In genomic region chr6:126976263-126976797, GRCh38 we compare ENCODE assay signal across 22 cellular contexts.
DNase-seq lines count a peak whose midpoint lies in the region; ATAC-seq, FAIRE-seq and TF ChIP-seq lines count a peak whose summit lies in the region.
"Had no signal": no experiment of that assay in that cellular context is flagged by ENCODE, and none has a peak within 500 bp of the region (broad histone marks: within the 10 kb centered on the region; RNA-seq: fewer than 3 reads in every experiment).

No MANE protein-coding gene starts in this region.

- TF ChIP-seq EP300 in H1 (IDR thresholded peaks at IDR 0.05; ENCODE audit: borderline replicate concordance in 1 of 2, low read depth in 2 of 2, low read length in 2 of 2): no peak

- H3K36me3 Mint-ChIP-seq in Caco-2 (ENCODE audit: insufficient read depth, unreplicated experiment): no peaks in the 10 kb centered on the region
- H3K36me3 Mint-ChIP-seq in nephron (ENCODE audit: low read depth): peaks cover 9% of the 10 kb centered on the region
- H3K36me3 Mint-ChIP-seq: IgD-negative memory B cell had no signal

- no TSS peak for BruUV-seq in Caco-2 (replicated peaks; lab: Mats Ljungman, UMichigan)

- no peak overlapping the region for H2BK15ac ChIP-seq in H1 (ENCODE audit: low read length)

- H3K27me3 Mint-ChIP-seq in Caco-2 (ENCODE audit: insufficient read depth, unreplicated experiment) (no peaks in the 10 kb centered on the region), nephron (ENCODE audit: low read depth) (no peaks in the 10 kb centered on the region)
- H3K27me3 Mint-ChIP-seq: IgD-negative memory B cell had no signal

- POLR2A ChIA-PET in Caco-2 (lab: Charles Lee): no interaction called here
- POLR2A ChIA-PET in H1 (lab: Charles Lee; ENCODE audit: partially characterized antibody): interaction anchor here (0.7 kb wide), 1 partner anchor 543 kb away, joined by 3 read pairs; the partner anchor contains the start of gene MTCL3

- no peak for TF ChIP-seq POLR2A in H1 (IDR thresholded peaks at IDR 0.05; ENCODE audit: control extremely low read depth in 1 of 2, low read depth in 2 of 2, low read length in 2 of 2)

- no peak overlapping the region for H2BK20ac ChIP-seq in H1 (ENCODE audit: low read length)

- H3K27ac Mint-ChIP-seq in Caco-2 (ENCODE audit: unreplicated experiment): peak overlapping the region; percentile 29
- H3K27ac Mint-ChIP-seq in nephron: peak overlapping the region; percentile 10 to 49 (median 17)
- H3K27ac Mint-ChIP-seq: IgD-negative memory B cell had no signal

- H3K27ac ChIP-seq in H1 (ENCODE audit: low read depth, low read length): no peak overlapping the region
- H3K27ac ChIP-seq: GM23248, HL-60, KMS-11 had no signal

- DNase-seq in Caco-2 (no peak), NCI-H69 (lab: John Stamatoyannopoulos, UW) (peak; percentile 72), H1 (ENCODE audit: low read depth in 1 of 2, low spot score in 2 of 2) (no peak)
- DNase-seq: DMS153, GM23248, HCEC 1CT, MM.1S, NCI-H2029, NCI-H2227 treated with DMSO at 0.1 percent for 48 hours, NCI-H526 treated with DMSO at 0.1 percent for 48 hours, SIG-M5, SK-N-SH, SW 1271 had no signal

- TF ChIP-seq RAD21 in H1 (IDR thresholded peaks at IDR 0.05 in 1 of 2, conservative IDR thresholded peaks at IDR 0.05 in 1 of 2; ENCODE audit: low read depth in 2 of 2, low read length in 2 of 2): no peak

- H3K4ac ChIP-seq in H1 (replicated peaks; ENCODE audit: insufficient read length, low read depth, low read length): no peak overlapping the region

- no peak overlapping the region for H3K18ac ChIP-seq in H1 (ENCODE audit: extremely low read depth, low read length)

- H2BK120ac ChIP-seq in H1 (replicated peaks; ENCODE audit: low read depth, low read length): no peak overlapping the region

- no peaks in the 10 kb centered on the region for H3K79me2 ChIP-seq in H1 (ENCODE audit: control insufficient read depth in 1 of 2, insufficient read depth in 2 of 2, low read length in 2 of 2)

- H3K4me1 ChIP-seq in Caco-2 (peaks cover 18% of the 10 kb centered on the region), H1 (replicated peaks in 1 of 4; ENCODE audit: control insufficient read depth in 3 of 4, insufficient read depth in 4 of 4, low read length in 3 of 4) (peaks cover 0 to 4% (median 0%) of the 10 kb centered on the region in 4 experiments; a peak in 1 of 7 replicates)

- H4K20me1 ChIP-seq in H1 (replicated peaks in 1 of 2; ENCODE audit: control insufficient read depth in 1 of 2, insufficient read depth in 2 of 2, low read length in 2 of 2): no peaks in the 10 kb centered on the region

- no peak overlapping the region for H4K8ac ChIP-seq in H1 (ENCODE audit: extremely low read depth, insufficient read depth, low read length)

- ATAC-seq in GM18511 (IDR thresholded peaks at IDR 0.05; ENCODE audit: unreplicated experiment) (no peak), GM18519 (IDR thresholded peaks at IDR 0.05; ENCODE audit: low FRiP score, unreplicated experiment) (no peak), HG02973 (IDR thresholded peaks at IDR 0.05; ENCODE audit: unreplicated experiment) (no peak), HG02610 (IDR thresholded peaks at IDR 0.05; ENCODE audit: unreplicated experiment) (no peak)
- ATAC-seq: Panc1 had no signal

- H4K5ac ChIP-seq in H1 (ENCODE audit: insufficient read length, low read depth, low read length): no peak overlapping the region

- H3K9me3 Mint-ChIP-seq in Caco-2 (ENCODE audit: unreplicated experiment) (peaks cover 11% of the 10 kb centered on the region), nephron (peaks cover 9% of the 10 kb centered on the region)
- H3K9me3 Mint-ChIP-seq: IgD-negative memory B cell had no signal

- CTCF ChIA-PET in Caco-2 (lab: Charles Lee): interaction anchor here (1.4 to 1.7 kb wide), 2 partner anchors 47 to 172 kb away, joined by 3 read pairs; no protein-coding TSS in a partner anchor
- CTCF ChIA-PET in H1 (lab: Charles Lee; ENCODE audit: partially characterized antibody): interaction anchor here (0.7 to 1.6 kb wide), 4 partner anchors 9 to 173 kb away, joined by 3 to 4 read pairs (median 3); no protein-coding TSS in a partner anchor

- H3K4me3 Mint-ChIP-seq in Caco-2 (ENCODE audit: unreplicated experiment) (peak overlapping the region; percentile 44), nephron (no peak overlapping the region)
- H3K4me3 Mint-ChIP-seq: IgD-negative memory B cell had no signal

- H3K9ac ChIP-seq in H1 (replicated peaks in 1 of 4; ENCODE audit: extremely low read depth in 1 of 4, low read depth in 3 of 4, low read length in 3 of 4): no peak overlapping the region
- H3K9ac ChIP-seq: GM23248, KMS-11, SK-N-SH had no signal

- TF ChIP-seq CTCF in Caco-2 (IDR thresholded peaks at IDR 0.05; ENCODE audit: insufficient read depth in 1 of 2, low read depth in 1 of 2, low read length in 1 of 2, severe bottlenecking in 1 of 2, unreplicated experiment in 1 of 2): no peak
- TF ChIP-seq CTCF in H1 (IDR thresholded peaks at IDR 0.05; ENCODE audit: control extremely low read depth in 1 of 3, insufficient read depth in 1 of 3, low read depth in 1 of 3, low read length in 3 of 3): no peak
- TF ChIP-seq CTCF in nephron (IDR thresholded peaks at IDR 0.05; ENCODE audit: unreplicated experiment in 3 of 3): no peak

- 86% methylated on average over 2 of the region's 2 CpGs; no CpG with 5 or more reads in 1 of the 2 experiments for WGBS in H1 (ENCODE audit: extremely low coverage in 1 of 2, insufficient coverage in 1 of 2, insufficient read length in 1 of 2, insufficient replicate concordance in 2 of 2, low coverage in 1 of 2, low lambda C conversion rate in 2 of 2, missing lambda C conversion rate in 1 of 2), 2 experiments

- no peak overlapping the region for H3K14ac ChIP-seq in H1 (ENCODE audit: insufficient read length)

- H3K36me3 ChIP-seq in Caco-2 (ENCODE audit: control insufficient read depth, insufficient read depth, low read length) (no peaks in the 10 kb centered on the region), H1 (ENCODE audit: control insufficient read depth in 2 of 4, insufficient read depth in 4 of 4, low read length in 3 of 4) (no peaks in the 10 kb centered on the region)

- H3K56ac ChIP-seq in H1 (replicated peaks; ENCODE audit: insufficient read length, low read depth, low read length): no peak overlapping the region

- no peak overlapping the region for H2BK5ac ChIP-seq in H1 (ENCODE audit: low read depth, low read length)

- no peak overlapping the region for H3K23ac ChIP-seq in H1 (ENCODE audit: insufficient read length)

- no peak overlapping the region for H2BK12ac ChIP-seq in H1 (ENCODE audit: low read depth, low read length)

- H3K9me3 ChIP-seq in Caco-2: peaks cover 10% of the 10 kb centered on the region; the same call in 1 of the 2 replicates
- no peaks in the 10 kb centered on the region for H3K9me3 ChIP-seq in H1 (ENCODE audit: insufficient read depth in 2 of 2, low read depth in 1 of 2, low read length in 1 of 2)
- H3K9me3 ChIP-seq: SK-N-SH had no signal

- H3K27me3 ChIP-seq in Caco-2 (replicated peaks; ENCODE audit: control insufficient read depth, insufficient read depth, low read length) (no peaks in the 10 kb centered on the region), H1 (replicated peaks in 1 of 4; ENCODE audit: control insufficient read depth in 3 of 4, extremely low read depth in 1 of 4, insufficient read depth in 3 of 4, low read length in 3 of 4) (no peaks in the 10 kb centered on the region)

- H3K4me3 ChIP-seq in Caco-2 (ENCODE audit: low read depth, low read length) (no peak overlapping the region), H1 (ENCODE audit: extremely low read depth in 1 of 4, insufficient read depth in 2 of 4, low read depth in 3 of 4, low read length in 4 of 4) (no peak overlapping the region)
- H3K4me3 ChIP-seq: GM23248 had no signal

- H3K4me1 Mint-ChIP-seq in Caco-2 (ENCODE audit: low read depth, unreplicated experiment) (peaks cover 30% of the 10 kb centered on the region), nephron (peaks cover 22% of the 10 kb centered on the region)
- H3K4me1 Mint-ChIP-seq: IgD-negative memory B cell had no signal

- H3K23me2 ChIP-seq in H1 (ENCODE audit: low read depth, low read length): no peaks in the 10 kb centered on the region

- H2AFZ ChIP-seq in H1 (ENCODE audit: low read length): 0 out of 2 replicates have a peak overlapping the region, but pooled peaks have one; percentile 6
- H2AFZ ChIP-seq: GM23248 had no signal

- intact Hi-C loops in Caco-2 (cut with micrococcal nuclease; ENCODE audit: unreplicated experiment): no loop called here

- H3K4me2 ChIP-seq in H1 (ENCODE audit: insufficient read depth in 1 of 2, low read depth in 2 of 2, low read length in 2 of 2): no peak overlapping the region
- H3K4me2 ChIP-seq: KMS-11, SK-N-SH had no signal

- no peak overlapping the region for H4K91ac ChIP-seq in H1 (replicated peaks; ENCODE audit: insufficient read length, low read length)

- no peaks in the 10 kb centered on the region for H3K79me1 ChIP-seq in H1 (ENCODE audit: low read depth, low read length)

- FAIRE-seq in H1 (lab: Jason Lieb, UNC): no peak

- H2AK5ac ChIP-seq in H1 (ENCODE audit: low read depth, low read length): no peak overlapping the region

TF ChIP-seq in H1, 55 proteins besides CTCF, POLR2A, EP300 and RAD21:
- TF ChIP-seq KDM4A (IDR thresholded peaks at IDR 0.05; ENCODE audit: low read depth, low read length, severe bottlenecking) (no peak), SAP30 (IDR thresholded peaks at IDR 0.05; ENCODE audit: insufficient read depth, insufficient replicate concordance, low read length) (no peak), CREB1 (IDR thresholded peaks at IDR 0.05) (no peak), BACH1 (IDR thresholded peaks at IDR 0.05; ENCODE audit: low read length) (no peak), CBX8 (IDR thresholded peaks at IDR 0.05; ENCODE audit: borderline replicate concordance, low read depth, low read length) (no peak), CTBP2 (IDR thresholded peaks at IDR 0.05; ENCODE audit: borderline replicate concordance, insufficient read depth, insufficient read length, low read length) (no peak), SIX5 (IDR thresholded peaks at IDR 0.05; ENCODE audit: low read depth, low read length) (no peak), CHD1 (IDR thresholded peaks at IDR 0.05; ENCODE audit: low read depth, low read length) (no peak), CBX5 (IDR thresholded peaks at IDR 0.05; ENCODE audit: low read depth, low read length) (no peak), CEBPB (IDR thresholded peaks at IDR 0.05; ENCODE audit: low read depth, low read length) (no peak), SIN3A (conservative IDR thresholded peaks at IDR 0.05 in 1 of 2, IDR thresholded peaks at IDR 0.05 in 1 of 2; ENCODE audit: low read depth in 1 of 2, low read length in 2 of 2) (no peak), TAF7 (optimal IDR thresholded peaks at IDR 0.05; ENCODE audit: borderline replicate concordance, low read depth, low read length) (no peak)
